Comparison of ENCODE assay signal across 16 cellular contexts in genomic region chr3:42491876-42492507, GRCh38. TPM values are rescaled to one million over a fixed set of nuclear protein-coding genes. Genes with fewer than 3 reads are reported as not detected.
DNase-seq lines count a peak whose midpoint lies in the region; ATAC-seq and TF ChIP-seq lines count a peak whose summit lies in the region.
"Had no signal": no experiment of that assay in that cellular context is flagged by ENCODE, and none has a peak within 500 bp of the region (broad histone marks: within the 10 kb centered on the region; RNA-seq: fewer than 3 reads in every experiment).

No MANE protein-coding gene starts in this region.

- TF ChIP-seq CTCF in RWPE2 (IDR thresholded peaks at IDR 0.05; ENCODE audit: poor library complexity, severe bottlenecking) (no peak), left ventricle myocardium inferior (IDR thresholded peaks at IDR 0.05; ENCODE audit: borderline replicate concordance) (no peak), upper lobe of left lung (IDR thresholded peaks at IDR 0.05) (no peak)

- H3K4me1 ChIP-seq in RWPE2 (ENCODE audit: insufficient read depth, poor library complexity, severe bottlenecking) (peaks cover 11% of the 10 kb centered on the region), left ventricle myocardium inferior (peaks cover 23% of the 10 kb centered on the region), upper lobe of left lung (peaks cover 25 to 32% (median 29%) of the 10 kb centered on the region in 4 donors), SJCRH30 (no peaks in the 10 kb centered on the region)

- H3K9me3 ChIP-seq in RWPE2 (ENCODE audit: severe bottlenecking) (no peaks in the 10 kb centered on the region), left ventricle myocardium inferior (replicated peaks) (no peaks in the 10 kb centered on the region), upper lobe of left lung (no peaks in the 10 kb centered on the region), SJCRH30 (replicated peaks) (no peaks in the 10 kb centered on the region)
- H3K9me3 ChIP-seq: psoas muscle had no signal

- intact Hi-C loops in left ventricle myocardium inferior (cut with micrococcal nuclease) = no loop called here

- peak; percentile 28 for DNase-seq in activated effector memory CD4-positive, alpha-beta T cell treated with anti-CD3 and anti-CD28 coated beads, Interleukin-2, amount 50 U/mL, for 16 hours
- DNase-seq in activated effector memory CD4-positive, alpha-beta T cell treated with Interleukin-2 at 50 U/mL for 16 hours = no peak
- peak; percentile 19 for DNase-seq in RWPE2 (ENCODE audit: low spot score)
- no peak for DNase-seq in left ventricle myocardium inferior
- DNase-seq in upper lobe of left lung = peak in 1 of 2 donors; percentile 21
- DNase-seq in pons (ENCODE audit: low spot score) = no peak
- no peak for DNase-seq in NCI-H2081 (lab: John Stamatoyannopoulos, UW)
- no peak for DNase-seq in SJCRH30
- DNase-seq: activated CD4-positive, alpha-beta T cell treated with anti-CD3 and anti-CD28 coated beads, Interleukin-2, amount 50 U/mL, for 1 hour; activated gamma-delta T cell treated with Interleukin-2 at 50 U/mL for 16 hours; DMS53; effector memory CD4-positive, alpha-beta T cell; foreskin keratinocyte; NCI-H2081 treated with DMSO at 0.1 percent for 48 hours; psoas muscle had no signal

- TF ChIP-seq EP300 in upper lobe of left lung (IDR thresholded peaks at IDR 0.05) = no peak

- no peak for TF ChIP-seq POLR2A in upper lobe of left lung (IDR thresholded peaks at IDR 0.05)

- H3K36me3 ChIP-seq in RWPE2 (ENCODE audit: low read depth) (no peaks in the 10 kb centered on the region), left ventricle myocardium inferior (no peaks in the 10 kb centered on the region), upper lobe of left lung (no peaks in the 10 kb centered on the region), SJCRH30 (no peaks in the 10 kb centered on the region)

- H3K27me3 ChIP-seq in RWPE2 (ENCODE audit: insufficient read depth, poor library complexity, severe bottlenecking) (no peaks in the 10 kb centered on the region), left ventricle myocardium inferior (ENCODE audit: low read depth) (no peaks in the 10 kb centered on the region), upper lobe of left lung (no peaks in the 10 kb centered on the region), SJCRH30 (no peaks in the 10 kb centered on the region)
- H3K27me3 ChIP-seq: foreskin keratinocyte had no signal

- H3K27ac ChIP-seq in RWPE2 (ENCODE audit: poor library complexity, severe bottlenecking) (no peak overlapping the region), left ventricle myocardium inferior (replicated peaks) (peak overlapping the region; percentile 33), upper lobe of left lung (peak overlapping the region in 3 of 4 donors; percentile 28 to 66 (median 54)), SJCRH30 (no peak overlapping the region)
- H3K27ac ChIP-seq: foreskin keratinocyte, psoas muscle had no signal

- no peak overlapping the region for H3K4me3 ChIP-seq in RWPE2 (ENCODE audit: severe bottlenecking)
- H3K4me3 ChIP-seq in left ventricle myocardium inferior = no peak overlapping the region
- no peak overlapping the region for H3K4me3 ChIP-seq in upper lobe of left lung
- no peak overlapping the region for H3K4me3 ChIP-seq in SJCRH30
- H3K4me3 ChIP-seq: psoas muscle had no signal

- no peak for ATAC-seq in RWPE2 (ENCODE audit: low read depth)
- ATAC-seq in upper lobe of left lung (ENCODE audit: low FRiP score in 2 of 2) = peak in 1 of 2 donors; percentile 44
- ATAC-seq: foreskin keratinocyte, psoas muscle, T-cell had no signal

- WGBS in upper lobe of left lung, 2 donors = 58 to 67% methylated on average over 3 of the region's 3 CpGs

RNA-seq across cellular contexts. Expression of gene VIPR1, which starts 10.5 kb away (rescaled TPM):
- total RNA-seq in left ventricle myocardium inferior (1.7 TPM), upper lobe of left lung (100 to 1,000 TPM in 4 of 6 donors, 10 to 100 TPM in 2; 92.6 to 577 (median 198) TPM)
- not detected in 2 replicates for total RNA-seq in SJCRH30 (2014; rRNA removed; shearing (Covaris generic))

Comparison
In these comparisons a context has a peak if more than half of its experiments do, and no peak if none do; other contexts are left out.
1. DNase-seq: peak in activated effector memory CD4-positive, alpha-beta T cell treated with anti-CD3 and anti-CD28 coated beads, Interleukin-2, amount 50 U/mL, for 16 hours (single experiment) and RWPE2 (single experiment); none in activated effector memory CD4-positive, alpha-beta T cell treated with Interleukin-2 at 50 U/mL for 16 hours (single experiment), left ventricle myocardium inferior (single experiment), pons (single experiment), NCI-H2081 (0 of 2) and SJCRH30 (0 of 2).
2. H3K27ac ChIP-seq: peak in left ventricle myocardium inferior (single experiment) and upper lobe of left lung (3 of 4); none in RWPE2 (single experiment) and SJCRH30 (single experiment).
3. RNA of gene VIPR1, which starts 10.5 kb away (total RNA-seq): 92.6 to 577 TPM in upper lobe of left lung; 1.7 TPM in left ventricle myocardium inferior (single experiment) and not detected in SJCRH30; every median in the first group is over 10 times any median in the second.